8 cellular contexts compared by ENCODE assay signal in genomic region chr2:235669983-235670962, GRCh38.
DNase-seq lines count a peak whose midpoint lies in the region; ATAC-seq and TF ChIP-seq lines count a peak whose summit lies in the region.

No MANE protein-coding gene starts in this region.

- no peaks in the 10 kb centered on the region for H3K4me1 ChIP-seq in colonic mucosa

- no peaks in the 10 kb centered on the region for H3K4me1 Mint-ChIP-seq in activated T-helper 1 cell treated with anti-CD3 and anti-CD28 coated beads, Interleukin-12 subunit alpha, Interleukin-12 subunit beta, Interleukin-2, Interleukin-4 antibody, amounts not matched to agents 30 ng/mL and 10 ng/mL and 1 ng/mL, durations not matched to agents 14 hours and 24 hours and 36 hours (ENCODE audit: low read depth)

- peak overlapping the region in 1 of 2 donors; percentile 66 for H3K9ac ChIP-seq in colonic mucosa (ENCODE audit: low read depth in 2 of 2, low read length in 2 of 2)

- H3K27me3 Mint-ChIP-seq in activated T-helper 1 cell treated with anti-CD3 and anti-CD28 coated beads, Interleukin-12 subunit alpha, Interleukin-12 subunit beta, Interleukin-2, Interleukin-4 antibody, amounts not matched to agents 30 ng/mL and 10 ng/mL and 1 ng/mL, durations not matched to agents 14 hours and 24 hours and 36 hours (ENCODE audit: insufficient read depth) = peaks cover 53% of the 10 kb centered on the region

- peaks cover 1% of the 10 kb centered on the region for H3K36me3 Mint-ChIP-seq in activated T-helper 1 cell treated with anti-CD3 and anti-CD28 coated beads, Interleukin-12 subunit alpha, Interleukin-12 subunit beta, Interleukin-2, Interleukin-4 antibody, amounts not matched to agents 30 ng/mL and 10 ng/mL and 1 ng/mL, durations not matched to agents 14 hours and 24 hours and 36 hours (ENCODE audit: low read depth)

- TF ChIP-seq CTCF in colonic mucosa (IDR thresholded peaks at IDR 0.05) = peak; percentile 31

- H3K4me3 ChIP-seq in colonic mucosa = peak overlapping the region; percentile 41

- ATAC-seq in HG02852 (IDR thresholded peaks at IDR 0.05; ENCODE audit: unreplicated experiment) (no peak), HG02840 (IDR thresholded peaks at IDR 0.05; ENCODE audit: low FRiP score, unreplicated experiment) (no peak)

- no peaks in the 10 kb centered on the region for H3K27me3 ChIP-seq in colonic mucosa
- no peaks in the 10 kb centered on the region for H3K27me3 ChIP-seq in layer of hippocampus (ENCODE audit: control insufficient read depth, insufficient read depth, low read length)

- no peaks in the 10 kb centered on the region for H3K9me3 Mint-ChIP-seq in activated T-helper 1 cell treated with anti-CD3 and anti-CD28 coated beads, Interleukin-12 subunit alpha, Interleukin-12 subunit beta, Interleukin-2, Interleukin-4 antibody, amounts not matched to agents 30 ng/mL and 10 ng/mL and 1 ng/mL, durations not matched to agents 14 hours and 24 hours and 36 hours

- no peak overlapping the region for H3K4me3 Mint-ChIP-seq in activated T-helper 1 cell treated with anti-CD3 and anti-CD28 coated beads, Interleukin-12 subunit alpha, Interleukin-12 subunit beta, Interleukin-2, Interleukin-4 antibody, amounts not matched to agents 30 ng/mL and 10 ng/mL and 1 ng/mL, durations not matched to agents 14 hours and 24 hours and 36 hours

- no peak overlapping the region for H3K27ac Mint-ChIP-seq in activated T-helper 1 cell treated with anti-CD3 and anti-CD28 coated beads, Interleukin-12 subunit alpha, Interleukin-12 subunit beta, Interleukin-2, Interleukin-4 antibody, amounts not matched to agents 30 ng/mL and 10 ng/mL and 1 ng/mL, durations not matched to agents 14 hours and 24 hours and 36 hours

- no peaks in the 10 kb centered on the region for H3K9me3 ChIP-seq in colonic mucosa

- intact Hi-C loops in colonic mucosa (cut with DNase I) = loop anchor here (5.0 kb wide), 3 partner anchors 73 to 178 kb away; partner anchors contain the start of gene AGAP1
- intact Hi-C loops in activated T-helper 1 cell treated with anti-CD3 and anti-CD28 coated beads, Interleukin-12 subunit alpha, Interleukin-12 subunit beta, Interleukin-2, Interleukin-4 antibody, amounts not matched to agents 30 ng/mL and 10 ng/mL and 1 ng/mL, durations not matched to agents 14 hours and 24 hours and 36 hours (cut with micrococcal nuclease) = loop anchor here (5.0 to 10.0 kb wide), 2 partner anchors 175 to 507 kb away; partner anchors contain the start of gene AGAP1

- peak; percentile 82 for DNase-seq in Ammon's horn (ENCODE audit: low spot score)
- DNase-seq in NCI-H1105 treated with DMSO at 0.1 percent for 48 hours (lab: John Stamatoyannopoulos, UW) = peak; percentile 44
- peak; percentile 59 for DNase-seq in colonic mucosa
- peak; percentile 54 for DNase-seq in stromal cell of bone marrow (ENCODE audit: low read depth)
- no peak for DNase-seq in activated T-helper 1 cell treated with anti-CD3 and anti-CD28 coated beads, Interleukin-12 subunit alpha, Interleukin-12 subunit beta, Interleukin-2, Interleukin-4 antibody, amounts not matched to agents 30 ng/mL and 10 ng/mL and 1 ng/mL, durations not matched to agents 14 hours and 24 hours and 36 hours (ENCODE audit: low spot score)

- no peak overlapping the region for H3K27ac ChIP-seq in colonic mucosa
- H3K27ac ChIP-seq in layer of hippocampus (ENCODE audit: low read depth, low read length) = peak overlapping the region; percentile 30

- no peaks in the 10 kb centered on the region for H3K36me3 ChIP-seq in colonic mucosa
